Comparison of ENCODE assay signal across 16 cellular contexts in the genomic region with DNA sequence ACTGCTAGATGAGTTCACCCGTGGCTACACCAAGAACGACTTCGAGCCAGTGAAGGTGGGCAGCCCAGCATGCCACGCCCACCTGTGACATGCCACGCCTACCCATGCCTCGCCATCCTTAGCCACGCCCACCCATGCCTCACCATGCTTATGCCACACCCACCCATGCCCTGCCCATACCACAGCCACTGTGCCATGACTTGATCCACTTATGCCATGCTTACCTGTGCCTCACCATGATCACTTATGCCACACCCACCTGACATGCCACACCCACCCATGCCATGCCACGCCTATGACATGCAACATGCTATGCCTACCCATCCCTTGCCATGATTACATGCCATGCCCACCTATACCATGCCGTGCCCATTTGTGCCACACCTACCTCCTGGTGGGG. TPM values are rescaled to one million over a fixed set of nuclear protein-coding genes. Genes with fewer than 3 reads are reported as not detected.
DNase-seq lines count a peak whose midpoint lies in the region; ATAC-seq and TF ChIP-seq lines count a peak whose summit lies in the region.
"Had no signal": no experiment of that assay in that cellular context is flagged by ENCODE, and none has a peak within 500 bp of the region (broad histone marks: within the 10 kb centered on the region; RNA-seq: fewer than 3 reads in every experiment).

No MANE protein-coding gene starts in this region.

- no peaks in the 10 kb centered on the region for H3K4me1 Mint-ChIP-seq in endodermal cell

- peak; percentile 65 for ATAC-seq in RWPE2 (ENCODE audit: low read depth)
- peak; percentile 14 for ATAC-seq in upper lobe of right lung
- ATAC-seq: left cardiac atrium had no signal

- intact Hi-C loops in upper lobe of right lung (cut with DNase I) (no loop called here), colonic mucosa (cut with DNase I) (no loop called here)

- H3K27ac Mint-ChIP-seq in endodermal cell, result no peak overlapping the region
- H3K27ac Mint-ChIP-seq: activated naive CD8-positive, alpha-beta T cell had no signal

- 89 to 91% methylated on average over 8 to 9 of the region's 9 CpGs for WGBS in endodermal cell (ENCODE audit: insufficient coverage in 1 of 2, insufficient read length in 1 of 2), 2 experiments

- H3K4me3 ChIP-seq in RWPE2 (ENCODE audit: severe bottlenecking), result no peak overlapping the region
- no peak overlapping the region for H3K4me3 ChIP-seq in endodermal cell (ENCODE audit: low read length)
- H3K4me3 ChIP-seq in upper lobe of right lung, result no peak overlapping the region
- H3K4me3 ChIP-seq in colonic mucosa, result no peak overlapping the region

- H3K27me3 Mint-ChIP-seq in endodermal cell (ENCODE audit: insufficient read depth), result no peaks in the 10 kb centered on the region
- H3K27me3 Mint-ChIP-seq: activated naive CD8-positive, alpha-beta T cell had no signal

- no peak overlapping the region for H3K4me3 Mint-ChIP-seq in endodermal cell
- H3K4me3 Mint-ChIP-seq: activated naive CD8-positive, alpha-beta T cell had no signal

- TF ChIP-seq CTCF in RWPE2 (IDR thresholded peaks at IDR 0.05; ENCODE audit: poor library complexity, severe bottlenecking), result no peak
- TF ChIP-seq CTCF in endodermal cell (conservative IDR thresholded peaks at IDR 0.05), result no peak
- TF ChIP-seq CTCF in upper lobe of right lung (IDR thresholded peaks at IDR 0.05), result no peak
- no peak for TF ChIP-seq CTCF in colonic mucosa (IDR thresholded peaks at IDR 0.05)
- no peak for TF ChIP-seq CTCF in GM10266 (IDR thresholded peaks at IDR 0.05; ENCODE audit: control insufficient read depth, insufficient read depth, low read depth, missing control alignments)

- H3K9ac ChIP-seq in endodermal cell (ENCODE audit: extremely low read depth, low read length, poor library complexity, severe bottlenecking), result no peak overlapping the region
- no peak overlapping the region for H3K9ac ChIP-seq in colonic mucosa (ENCODE audit: low read depth in 2 of 2, low read length in 2 of 2)

- peaks cover 44% of the 10 kb centered on the region for H3K36me3 ChIP-seq in RWPE2 (ENCODE audit: low read depth)
- peaks cover 63% of the 10 kb centered on the region for H3K36me3 ChIP-seq in endodermal cell (ENCODE audit: control insufficient read depth, insufficient read depth, low read length)
- H3K36me3 ChIP-seq in upper lobe of right lung, result peaks cover 81% of the 10 kb centered on the region
- peaks cover 12% of the 10 kb centered on the region for H3K36me3 ChIP-seq in colonic mucosa

- H3K27ac ChIP-seq in RWPE2 (ENCODE audit: poor library complexity, severe bottlenecking), result no peak overlapping the region
- no peak overlapping the region for H3K27ac ChIP-seq in endodermal cell (ENCODE audit: low read depth, low read length)
- H3K27ac ChIP-seq in upper lobe of right lung, result no peak overlapping the region
- H3K27ac ChIP-seq in colonic mucosa, result no peak overlapping the region
- H3K27ac ChIP-seq: C4-2B, neutrophil, WERI-Rb-1 had no signal

- H3K4me1 ChIP-seq in RWPE2 (ENCODE audit: insufficient read depth, poor library complexity, severe bottlenecking), result no peaks in the 10 kb centered on the region
- H3K4me1 ChIP-seq in endodermal cell (ENCODE audit: control insufficient read depth, insufficient read depth, low read length), result no peaks in the 10 kb centered on the region
- H3K4me1 ChIP-seq in upper lobe of right lung, result no peaks in the 10 kb centered on the region
- no peaks in the 10 kb centered on the region for H3K4me1 ChIP-seq in colonic mucosa

- H3K27me3 ChIP-seq in RWPE2 (ENCODE audit: insufficient read depth, poor library complexity, severe bottlenecking) (no peaks in the 10 kb centered on the region), endodermal cell (ENCODE audit: control insufficient read depth, insufficient read depth, low read length, poor library complexity, severe bottlenecking) (no peaks in the 10 kb centered on the region), upper lobe of right lung (no peaks in the 10 kb centered on the region), colonic mucosa (no peaks in the 10 kb centered on the region)
- H3K27me3 ChIP-seq: neutrophil had no signal

- peaks cover 81% of the 10 kb centered on the region for H3K36me3 Mint-ChIP-seq in endodermal cell (ENCODE audit: low read depth)

- H3K9me3 ChIP-seq in RWPE2 (ENCODE audit: severe bottlenecking), result no peaks in the 10 kb centered on the region
- no peaks in the 10 kb centered on the region for H3K9me3 ChIP-seq in endodermal cell (ENCODE audit: control insufficient read depth, low read length)
- H3K9me3 ChIP-seq in upper lobe of right lung, result no peaks in the 10 kb centered on the region
- no peaks in the 10 kb centered on the region for H3K9me3 ChIP-seq in colonic mucosa

- H3K9me3 Mint-ChIP-seq in endodermal cell, result no peaks in the 10 kb centered on the region

- peak; percentile 52 for DNase-seq in stimulated activated CD4-positive, alpha-beta T cell treated with anti-CD3 and anti-CD28 coated beads, Interleukin-15, amount 100 ng/mL, for 24 hours
- DNase-seq in stimulated activated CD4-positive, alpha-beta T cell treated with anti-CD3 and anti-CD28 coated beads, Interleukin-12 subunit alpha, Interleukin-12 subunit beta, amount 100 ng/mL, for 4 hours, result no peak
- DNase-seq in RWPE2 (ENCODE audit: low spot score) (no peak), endodermal cell (peak; percentile 67), upper lobe of right lung (no peak), colonic mucosa (no peak), GM10266 (ENCODE audit: extremely low spot score) (no peak), NCI-H82 (lab: John Stamatoyannopoulos, UW) (no peak)
- DNase-seq: cortex of kidney, left cardiac atrium, NCI-H1092, NCI-H446 treated with DMSO at 0.1 percent for 48 hours, WERI-Rb-1 had no signal

RNA-seq across cellular contexts. Expression of a gene that starts 12.9 kb away (rescaled TPM):
- 10 to 100 TPM; 17.4 to 18.4 TPM for total RNA-seq in endodermal cell
- polyA plus RNA-seq in endodermal cell (2013, experiment 1 of 2), result 20.4 TPM
- polyA plus RNA-seq in endodermal cell (2013, experiment 2 of 2), result 16.8 TPM
- total RNA-seq in upper lobe of right lung, result 24.0 TPM
- 10 to 100 TPM; 18.2 to 22.4 TPM for total RNA-seq in colonic mucosa

RNA-seq across cellular contexts. Expression of a gene that starts 23.8 kb away (rescaled TPM):
- total RNA-seq in endodermal cell, result 10 to 100 TPM; 23.1 to 29.1 TPM
- polyA plus RNA-seq in endodermal cell (2013, experiment 1 of 2), result 16.5 TPM
- polyA plus RNA-seq in endodermal cell (2013, experiment 2 of 2), result 15.0 TPM
- 31.6 TPM for total RNA-seq in upper lobe of right lung
- 10 to 100 TPM; 35.7 to 46.9 TPM for total RNA-seq in colonic mucosa

RNA-seq across cellular contexts. Expression of a gene that starts 43.5 kb away (rescaled TPM):
- total RNA-seq in endodermal cell, result 100 to 1,000 TPM; 103 to 107 TPM
- polyA plus RNA-seq in endodermal cell (2013, experiment 1 of 2), result 59.2 TPM
- polyA plus RNA-seq in endodermal cell (2013, experiment 2 of 2), result 54.2 TPM
- 41.7 TPM for total RNA-seq in upper lobe of right lung
- 100 to 1,000 TPM; 129 to 195 TPM for total RNA-seq in colonic mucosa

Comparison
In these comparisons a context has a peak if more than half of its experiments do, and no peak if none do; other contexts are left out.
1. DNase-seq: peak in stimulated activated CD4-positive, alpha-beta T cell treated with anti-CD3 and anti-CD28 coated beads, Interleukin-15, amount 100 ng/mL, for 24 hours (single experiment) and endodermal cell (single experiment); none in stimulated activated CD4-positive, alpha-beta T cell treated with anti-CD3 and anti-CD28 coated beads, Interleukin-12 subunit alpha, Interleukin-12 subunit beta, amount 100 ng/mL, for 4 hours (single experiment), RWPE2 (single experiment), upper lobe of right lung (single experiment), colonic mucosa (single experiment), GM10266 (single experiment) and NCI-H82 (single experiment).